Comparison of ENCODE assay signal across 2 cellular contexts in the genomic region with DNA sequence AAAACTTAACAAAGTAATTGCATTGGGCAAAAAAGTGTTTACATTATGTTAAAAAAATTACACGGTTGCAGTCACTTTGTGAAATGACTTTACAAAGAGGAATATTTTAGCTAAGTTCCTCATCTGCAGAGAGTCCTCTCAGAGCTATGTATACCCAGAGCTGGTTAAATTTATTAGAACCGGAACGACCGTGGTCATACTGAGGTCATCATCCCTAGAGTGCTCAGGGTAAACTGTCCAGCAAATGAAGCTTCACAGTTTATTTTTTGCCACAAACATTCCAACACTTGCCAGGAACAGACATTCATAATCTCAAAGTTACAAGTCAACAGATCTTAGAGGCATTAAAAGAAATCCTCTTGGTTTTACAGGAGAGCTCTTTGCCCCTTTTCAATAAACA.
TF ChIP-seq lines count a peak whose summit lies in the region.

No MANE protein-coding gene starts in this region.

TF ChIP-seq in HepG2, 621 proteins besides CTCF, POLR2A, EP300 and RAD21:
- TF ChIP-seq, protein P1, sequence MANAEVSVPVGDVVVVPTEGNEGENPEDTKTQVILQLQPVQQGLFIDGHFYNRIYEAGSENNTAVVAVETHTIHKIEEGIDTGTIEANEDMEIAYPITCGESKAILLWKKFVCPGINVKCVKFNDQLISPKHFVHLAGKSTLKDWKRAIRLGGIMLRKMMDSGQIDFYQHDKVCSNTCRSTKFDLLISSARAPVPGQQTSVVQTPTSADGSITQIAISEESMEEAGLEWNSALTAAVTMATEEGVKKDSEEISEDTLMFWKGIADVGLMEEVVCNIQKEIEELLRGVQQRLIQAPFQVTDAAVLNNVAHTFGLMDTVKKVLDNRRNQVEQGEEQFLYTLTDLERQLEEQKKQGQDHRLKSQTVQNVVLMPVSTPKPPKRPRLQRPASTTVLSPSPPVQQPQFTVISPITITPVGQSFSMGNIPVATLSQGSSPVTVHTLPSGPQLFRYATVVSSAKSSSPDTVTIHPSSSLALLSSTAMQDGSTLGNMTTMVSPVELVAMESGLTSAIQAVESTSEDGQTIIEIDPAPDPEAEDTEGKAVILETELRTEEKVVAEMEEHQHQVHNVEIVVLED (CRISPR knock-in tag; IDR thresholded peaks at IDR 0.05; ENCODE audit: borderline replicate concordance), result no peak
- TF ChIP-seq CBX2 (IDR thresholded peaks at IDR 0.05; ENCODE audit: low read depth, low read length), result 0 out of 2 replicates have a peak, but pooled peaks have one; percentile 84
- TF ChIP-seq CBX2 (CRISPR knock-in tag; IDR thresholded peaks at IDR 0.05; ENCODE audit: low read depth), result no peak

TF ChIP-seq in GM12891, 5 proteins besides CTCF, POLR2A, EP300 and RAD21 (continued from another document):
- TF ChIP-seq POLR2AphosphoS5 (IDR thresholded peaks at IDR 0.05; ENCODE audit: low read depth, low read length) (no peak), SPI1 (IDR thresholded peaks at IDR 0.05; ENCODE audit: low read depth, low read length) (no peak)
